Comparison of ENCODE assay signal across 24 cellular contexts in genomic region chr5:152094076-152094475, GRCh38.
DNase-seq lines count a peak whose midpoint lies in the region; ATAC-seq and TF ChIP-seq lines count a peak whose summit lies in the region.
"Had no signal": no experiment of that assay in that cellular context is flagged by ENCODE, and none has a peak within 500 bp of the region (broad histone marks: within the 10 kb centered on the region; RNA-seq: fewer than 3 reads in every experiment).

No MANE protein-coding gene starts in this region.

- H3K27ac ChIP-seq in endodermal cell (ENCODE audit: low read depth, low read length) = peak overlapping the region; percentile 85
- no peak overlapping the region for H3K27ac ChIP-seq in parathyroid adenoma
- no peak overlapping the region for H3K27ac ChIP-seq in CD8-positive, alpha-beta T cell (ENCODE audit: low read depth, low read length)
- H3K27ac ChIP-seq: 22Rv1; A549; BLaER1 treated with 17β-estradiol and CSF1 and Interleukin-3, amounts not matched to agents 10 nM and 100 nM; C4-2B had no signal

- WGBS in endodermal cell (ENCODE audit: insufficient coverage in 1 of 2, insufficient read length in 1 of 2), 2 experiments = 58% methylated on average over 2 of the region's 2 CpGs; no CpG with 5 or more reads in 1 of the 2 experiments

- intact Hi-C loops in CD8-positive, alpha-beta T cell (cut with DNase I, micrococcal nuclease) = no loop called here

- peak; percentile 33 for DNase-seq in DMS79 treated with DMSO at 0.1 percent for 48 hours (lab: John Stamatoyannopoulos, UW)
- DNase-seq in DMS79 (lab: John Stamatoyannopoulos, UW) = no peak
- no peak for DNase-seq in endodermal cell
- DNase-seq in left kidney (ENCODE audit: low read depth, low spot score) = peak; percentile 66
- DNase-seq in activated naive CD4-positive, alpha-beta T cell treated with anti-CD3 and anti-CD28 coated beads, Interleukin-2, amount 50 U/mL, for 16 hours = no peak
- DNase-seq in CD8-positive, alpha-beta T cell = no peak
- DNase-seq in hippocampal formation (lab: John Stamatoyannopoulos, UW) = no peak
- DNase-seq: AML-193; CD4-positive, alpha-beta T cell; CD8-positive, alpha-beta memory T cell; COR-L47; DMS 273 treated with DMSO at 0.1 percent for 48 hours; DMS153; DMS53; DND-41; EL; GDM1 had no signal

- H3K27me3 ChIP-seq in endodermal cell (ENCODE audit: control insufficient read depth, insufficient read depth, low read length, poor library complexity, severe bottlenecking) (peaks cover 49% of the 10 kb centered on the region), parathyroid adenoma (ENCODE audit: control insufficient read depth, insufficient read depth, low read length) (no peaks in the 10 kb centered on the region)
- no peaks in the 10 kb centered on the region for H3K27me3 ChIP-seq in CD8-positive, alpha-beta T cell (ENCODE audit: insufficient read depth, low read length)
- H3K27me3 ChIP-seq: BLaER1 treated with 17β-estradiol and CSF1 and Interleukin-3, amounts not matched to agents 10 nM and 100 nM had no signal

- no peaks in the 10 kb centered on the region for H3K79me2 ChIP-seq in parathyroid adenoma

- no peak overlapping the region for H3K4me3 Mint-ChIP-seq in endodermal cell
- no peak overlapping the region for H3K4me3 Mint-ChIP-seq in CD8-positive, alpha-beta T cell
- H3K4me3 Mint-ChIP-seq: B cell; CD4-positive, alpha-beta T cell; CD8-positive, alpha-beta memory T cell had no signal

- H3K36me3 Mint-ChIP-seq in endodermal cell (ENCODE audit: low read depth) = no peaks in the 10 kb centered on the region
- no peaks in the 10 kb centered on the region for H3K36me3 Mint-ChIP-seq in CD8-positive, alpha-beta T cell
- H3K36me3 Mint-ChIP-seq: CD8-positive, alpha-beta memory T cell had no signal

- H3K4me3 ChIP-seq in endodermal cell (ENCODE audit: low read length) (no peak overlapping the region), parathyroid adenoma (ENCODE audit: low read depth, low read length) (no peak overlapping the region)
- no peak overlapping the region for H3K4me3 ChIP-seq in CD8-positive, alpha-beta T cell (ENCODE audit: low read depth, low read length)
- H3K4me3 ChIP-seq: A549; BLaER1 treated with 17β-estradiol and CSF1 and Interleukin-3, amounts not matched to agents 10 nM and 100 nM; GM12878 had no signal

- TF ChIP-seq CTCF in endodermal cell (conservative IDR thresholded peaks at IDR 0.05) = no peak
- no peak for TF ChIP-seq CTCF in parathyroid adenoma (IDR thresholded peaks at IDR 0.05)
- TF ChIP-seq CTCF in CD8-positive, alpha-beta T cell (IDR thresholded peaks at IDR 0.05) = no peak

- H3K4me1 ChIP-seq in endodermal cell (ENCODE audit: control insufficient read depth, insufficient read depth, low read length) (no peaks in the 10 kb centered on the region), parathyroid adenoma (peaks cover 19% of the 10 kb centered on the region)
- no peaks in the 10 kb centered on the region for H3K4me1 ChIP-seq in CD8-positive, alpha-beta T cell (ENCODE audit: insufficient read depth, low read length)
- H3K4me1 ChIP-seq: A549; BLaER1 treated with 17β-estradiol and CSF1 and Interleukin-3, amounts not matched to agents 10 nM and 100 nM had no signal

- peak overlapping the region; percentile 30 for H2AFZ ChIP-seq in parathyroid adenoma

- H3K4me1 Mint-ChIP-seq in endodermal cell = peaks cover 4% of the 10 kb centered on the region
- H3K4me1 Mint-ChIP-seq in CD8-positive, alpha-beta T cell (ENCODE audit: low read depth) = peaks cover 5% of the 10 kb centered on the region

- H3K9me3 ChIP-seq in endodermal cell (ENCODE audit: control insufficient read depth, low read length) = no peaks in the 10 kb centered on the region
- H3K9me3 ChIP-seq in parathyroid adenoma (ENCODE audit: control insufficient read depth, low read length) = no peaks in the 10 kb centered on the region
- no peaks in the 10 kb centered on the region for H3K9me3 ChIP-seq in CD8-positive, alpha-beta T cell (ENCODE audit: low read length)
- H3K9me3 ChIP-seq: A549; BLaER1 treated with 17β-estradiol and CSF1 and Interleukin-3, amounts not matched to agents 10 nM and 100 nM had no signal

- H3K9ac ChIP-seq in endodermal cell (ENCODE audit: extremely low read depth, low read length, poor library complexity, severe bottlenecking) = no peak overlapping the region
- no peak overlapping the region for H3K9ac ChIP-seq in parathyroid adenoma
- H3K9ac ChIP-seq: BLaER1 treated with 17β-estradiol and CSF1 and Interleukin-3, amounts not matched to agents 10 nM and 100 nM had no signal

- CTCF ChIA-PET in CD8-positive, alpha-beta T cell (lab: Charles Lee) = interaction anchor here (1.1 kb wide), 1 partner anchor 323 kb away, joined by 3 read pairs; no protein-coding TSS in a partner anchor

- POLR2A ChIA-PET in CD8-positive, alpha-beta T cell (lab: Charles Lee) = no interaction called here

- H3K36me3 ChIP-seq in endodermal cell (ENCODE audit: control insufficient read depth, insufficient read depth, low read length) = no peaks in the 10 kb centered on the region
- H3K36me3 ChIP-seq in parathyroid adenoma (ENCODE audit: control insufficient read depth, insufficient read depth, low read length) = no peaks in the 10 kb centered on the region
- no peaks in the 10 kb centered on the region for H3K36me3 ChIP-seq in CD8-positive, alpha-beta T cell (ENCODE audit: insufficient read depth, low read length)
- H3K36me3 ChIP-seq: BLaER1 treated with 17β-estradiol and CSF1 and Interleukin-3, amounts not matched to agents 10 nM and 100 nM had no signal

- no peak for ATAC-seq in CD8-positive, alpha-beta T cell
- ATAC-seq: A549, GM12878 had no signal

- no peaks in the 10 kb centered on the region for H3K9me3 Mint-ChIP-seq in endodermal cell
- H3K9me3 Mint-ChIP-seq in CD8-positive, alpha-beta T cell = no peaks in the 10 kb centered on the region
- H3K9me3 Mint-ChIP-seq: CD4-positive, alpha-beta T cell; CD8-positive, alpha-beta memory T cell had no signal

- H3K27me3 Mint-ChIP-seq in endodermal cell (ENCODE audit: insufficient read depth) = peaks cover 63% of the 10 kb centered on the region
- H3K27me3 Mint-ChIP-seq in CD8-positive, alpha-beta T cell (ENCODE audit: low read depth) = peaks cover 4% of the 10 kb centered on the region
- H3K27me3 Mint-ChIP-seq: CD4-positive, alpha-beta T cell had no signal

- H3K27ac Mint-ChIP-seq in endodermal cell = no peak overlapping the region
- no peak overlapping the region for H3K27ac Mint-ChIP-seq in CD8-positive, alpha-beta T cell
- H3K27ac Mint-ChIP-seq: B cell; CD4-positive, alpha-beta T cell; CD8-positive, alpha-beta memory T cell had no signal

- no peak overlapping the region for H3K4me2 ChIP-seq in parathyroid adenoma (ENCODE audit: low read length)
- H3K4me2 ChIP-seq: A549; BLaER1 treated with 17β-estradiol and CSF1 and Interleukin-3, amounts not matched to agents 10 nM and 100 nM had no signal

Comparison
In these comparisons a context has a peak if more than half of its experiments do, and no peak if none do; other contexts are left out.
1. DNase-seq: peak in DMS79 treated with DMSO at 0.1 percent for 48 hours (single experiment) and left kidney (single experiment); none in DMS79 (single experiment), endodermal cell (single experiment), activated naive CD4-positive, alpha-beta T cell treated with anti-CD3 and anti-CD28 coated beads, Interleukin-2, amount 50 U/mL, for 16 hours (single experiment), CD8-positive, alpha-beta T cell (0 of 7) and hippocampal formation (0 of 2).